Comparison of ENCODE assay signal across 1 cellular context in the genomic region with DNA sequence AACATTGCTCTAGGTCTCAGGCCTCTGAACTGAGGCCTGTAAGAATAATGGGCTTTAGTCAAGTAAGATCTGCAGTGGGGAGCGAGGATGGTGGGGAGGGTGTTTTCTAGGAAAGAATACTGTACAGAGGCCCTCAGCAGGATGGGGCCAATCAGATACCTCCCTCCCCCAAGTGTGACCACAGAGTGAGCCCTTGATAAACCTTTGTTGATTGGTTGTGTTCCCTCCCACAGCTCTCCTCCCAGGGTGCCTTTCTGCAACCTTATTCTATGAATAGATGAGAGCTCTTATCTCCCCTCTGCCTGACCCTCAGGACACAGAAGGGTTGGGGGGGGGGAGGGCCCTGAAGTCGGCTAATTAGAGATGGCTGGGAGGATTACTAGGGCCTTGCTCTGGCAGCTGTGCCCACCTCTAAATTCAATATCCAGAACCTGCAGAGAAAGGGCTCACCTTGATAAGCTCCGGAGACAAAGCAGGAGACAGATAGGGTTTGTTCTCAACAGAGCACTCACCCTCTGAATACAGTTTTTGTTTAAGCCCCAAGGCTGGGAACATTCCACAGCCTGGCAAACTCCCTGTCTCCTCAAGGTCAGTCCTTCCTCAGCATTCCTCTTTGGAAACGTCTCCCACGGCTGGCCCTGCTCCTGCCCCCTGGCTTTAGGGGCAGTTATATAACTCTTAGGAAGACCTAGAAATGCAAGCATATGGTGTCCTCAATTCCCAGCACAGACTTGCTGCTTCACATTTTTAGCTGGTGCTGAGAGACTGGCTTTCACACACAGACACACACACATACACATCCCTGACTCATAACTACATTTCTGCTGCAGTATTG.
TF ChIP-seq lines count a peak whose summit lies in the region.

No MANE protein-coding gene starts in this region.

TF ChIP-seq in K562, 482 proteins besides CTCF, POLR2A, EP300 and RAD21 (continued from another document and continues in another):
- no peak for TF ChIP-seq CTCFL (IDR thresholded peaks at IDR 0.05; ENCODE audit: borderline replicate concordance, insufficient read depth, low read depth, low read length, poor library complexity, severe bottlenecking)
- no peak for TF ChIP-seq KAT2B (IDR thresholded peaks at IDR 0.05; ENCODE audit: low read depth, low read length)
- peak; percentile 46; the same call in 1 of the 2 replicates for TF ChIP-seq SMARCC2 (IDR thresholded peaks at IDR 0.05; ENCODE audit: low read depth)
- TF ChIP-seq KAT8 (IDR thresholded peaks at IDR 0.05; ENCODE audit: low read depth): no peak
- TF ChIP-seq EP400 (IDR thresholded peaks at IDR 0.05): peak; percentile 33; the same call in 1 of the 2 replicates
- peak; percentile 98 for TF ChIP-seq VEZF1 (CRISPR knock-in tag; IDR thresholded peaks at IDR 0.05)
- no peak for TF ChIP-seq RBFOX2 (IDR thresholded peaks at IDR 0.05; ENCODE audit: low read depth, low read length)
- TF ChIP-seq SMAD1 (IDR thresholded peaks at IDR 0.05; ENCODE audit: low read depth, low read length, partially characterized antibody): peak; percentile 28
- TF ChIP-seq RBM25 (IDR thresholded peaks at IDR 0.05; ENCODE audit: low read depth, low read length, severe bottlenecking): no peak
- no peak for TF ChIP-seq ZNF217 (CRISPR knock-in tag; IDR thresholded peaks at IDR 0.05)
- TF ChIP-seq ZNF12 (CRISPR knock-in tag; IDR thresholded peaks at IDR 0.05): no peak
- no peak for TF ChIP-seq ZNF696 (CRISPR knock-in tag; conservative IDR thresholded peaks at IDR 0.05)
- TF ChIP-seq SAP30 (IDR thresholded peaks at IDR 0.05; ENCODE audit: borderline replicate concordance, insufficient read depth, low read depth, low read length, poor library complexity, severe bottlenecking): peak; percentile 28
- TF ChIP-seq BRCA1 (IDR thresholded peaks at IDR 0.05): no peak
- no peak for TF ChIP-seq BRCA1 (CRISPR knock-in tag; IDR thresholded peaks at IDR 0.05)
- TF ChIP-seq, protein P1, sequence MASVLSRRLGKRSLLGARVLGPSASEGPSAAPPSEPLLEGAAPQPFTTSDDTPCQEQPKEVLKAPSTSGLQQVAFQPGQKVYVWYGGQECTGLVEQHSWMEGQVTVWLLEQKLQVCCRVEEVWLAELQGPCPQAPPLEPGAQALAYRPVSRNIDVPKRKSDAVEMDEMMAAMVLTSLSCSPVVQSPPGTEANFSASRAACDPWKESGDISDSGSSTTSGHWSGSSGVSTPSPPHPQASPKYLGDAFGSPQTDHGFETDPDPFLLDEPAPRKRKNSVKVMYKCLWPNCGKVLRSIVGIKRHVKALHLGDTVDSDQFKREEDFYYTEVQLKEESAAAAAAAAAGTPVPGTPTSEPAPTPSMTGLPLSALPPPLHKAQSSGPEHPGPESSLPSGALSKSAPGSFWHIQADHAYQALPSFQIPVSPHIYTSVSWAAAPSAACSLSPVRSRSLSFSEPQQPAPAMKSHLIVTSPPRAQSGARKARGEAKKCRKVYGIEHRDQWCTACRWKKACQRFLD (CRISPR knock-in tag; IDR thresholded peaks at IDR 0.05): peak; percentile 69
- TF ChIP-seq EGR1 (conservative IDR thresholded peaks at IDR 0.05): peak; percentile 71
- TF ChIP-seq MITF (IDR thresholded peaks at IDR 0.05): no peak; the same call in 1 of the 2 replicates
- TF ChIP-seq ZEB2 (IDR thresholded peaks at IDR 0.05): no peak; the same call in none of the 2 replicates
- peak; percentile 89 for TF ChIP-seq MYNN (IDR thresholded peaks at IDR 0.05)
- TF ChIP-seq MYNN (CRISPR knock-in tag; IDR thresholded peaks at IDR 0.05): no peak
- no peak for TF ChIP-seq SAFB2 (IDR thresholded peaks at IDR 0.05; ENCODE audit: borderline replicate concordance, low read depth, low read length, severe bottlenecking)
- 0 out of 2 replicates have a peak, but pooled peaks have one; percentile 23 for TF ChIP-seq ELF4 (CRISPR knock-in tag; IDR thresholded peaks at IDR 0.05)
- TF ChIP-seq ZNF75A (CRISPR knock-in tag; IDR thresholded peaks at IDR 0.05): no peak
- TF ChIP-seq KDM5B (IDR thresholded peaks at IDR 0.05; ENCODE audit: insufficient replicate concordance, low read depth, low read length): no peak
- peak; percentile 90 for TF ChIP-seq LEF1 (IDR thresholded peaks at IDR 0.05)
- peak; percentile 79 for TF ChIP-seq HMGN3 (IDR thresholded peaks at IDR 0.05; ENCODE audit: borderline replicate concordance, extremely low read depth, insufficient read length, low read depth, low read length)
- TF ChIP-seq HDAC2 (IDR thresholded peaks at IDR 0.05): peak; percentile 97
- no peak for TF ChIP-seq ZNF445 (CRISPR knock-in tag; IDR thresholded peaks at IDR 0.05; ENCODE audit: low read depth)
- TF ChIP-seq ARNT (IDR thresholded peaks at IDR 0.05): peak; percentile 57 to 74; a peak in 2 of 4 replicates
- TF ChIP-seq, protein P2, sequence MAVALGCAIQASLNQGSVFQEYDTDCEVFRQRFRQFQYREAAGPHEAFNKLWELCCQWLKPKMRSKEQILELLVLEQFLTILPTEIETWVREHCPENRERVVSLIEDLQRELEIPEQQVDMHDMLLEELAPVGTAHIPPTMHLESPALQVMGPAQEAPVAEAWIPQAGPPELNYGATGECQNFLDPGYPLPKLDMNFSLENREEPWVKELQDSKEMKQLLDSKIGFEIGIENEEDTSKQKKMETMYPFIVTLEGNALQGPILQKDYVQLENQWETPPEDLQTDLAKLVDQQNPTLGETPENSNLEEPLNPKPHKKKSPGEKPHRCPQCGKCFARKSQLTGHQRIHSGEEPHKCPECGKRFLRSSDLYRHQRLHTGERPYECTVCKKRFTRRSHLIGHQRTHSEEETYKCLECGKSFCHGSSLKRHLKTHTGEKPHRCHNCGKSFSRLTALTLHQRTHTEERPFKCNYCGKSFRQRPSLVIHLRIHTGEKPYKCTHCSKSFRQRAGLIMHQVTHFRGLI (CRISPR knock-in tag; IDR thresholded peaks at IDR 0.05): no peak
- TF ChIP-seq, protein P3, sequence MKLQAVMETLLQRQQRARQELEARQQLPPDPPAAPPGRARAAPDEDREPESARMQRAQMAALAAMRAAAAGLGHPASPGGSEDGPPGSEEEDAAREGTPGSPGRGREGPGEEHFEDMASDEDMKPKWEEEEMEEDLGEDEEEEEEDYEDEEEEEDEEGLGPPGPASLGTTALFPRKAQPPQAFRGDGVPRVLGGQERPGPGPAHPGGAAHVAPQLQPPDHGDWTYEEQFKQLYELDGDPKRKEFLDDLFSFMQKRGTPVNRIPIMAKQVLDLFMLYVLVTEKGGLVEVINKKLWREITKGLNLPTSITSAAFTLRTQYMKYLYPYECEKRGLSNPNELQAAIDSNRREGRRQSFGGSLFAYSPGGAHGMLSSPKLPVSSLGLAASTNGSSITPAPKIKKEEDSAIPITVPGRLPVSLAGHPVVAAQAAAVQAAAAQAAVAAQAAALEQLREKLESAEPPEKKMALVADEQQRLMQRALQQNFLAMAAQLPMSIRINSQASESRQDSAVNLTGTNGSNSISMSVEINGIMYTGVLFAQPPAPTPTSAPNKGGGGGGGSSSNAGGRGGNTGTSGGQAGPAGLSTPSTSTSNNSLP (IDR thresholded peaks at IDR 0.05; ENCODE audit: borderline replicate concordance, low read depth, low read length): peak; percentile 90; the same call in 1 of the 2 replicates
- TF ChIP-seq MEF2D (tag; conservative IDR thresholded peaks at IDR 0.05; ENCODE audit: low read depth): peak; percentile 96
- TF ChIP-seq MXI1 (IDR thresholded peaks at IDR 0.05; ENCODE audit: low read depth, low read length): no peak
- TF ChIP-seq ADNP (tag; IDR thresholded peaks at IDR 0.05): no peak
- no peak for TF ChIP-seq NKRF (IDR thresholded peaks at IDR 0.05; ENCODE audit: borderline replicate concordance)
- TF ChIP-seq TARDBP (IDR thresholded peaks at IDR 0.05): peak; percentile 62; the same call in 1 of the 2 replicates
- no peak for TF ChIP-seq ZNF586 (CRISPR knock-in tag; conservative IDR thresholded peaks at IDR 0.05)
- TF ChIP-seq, protein P4, sequence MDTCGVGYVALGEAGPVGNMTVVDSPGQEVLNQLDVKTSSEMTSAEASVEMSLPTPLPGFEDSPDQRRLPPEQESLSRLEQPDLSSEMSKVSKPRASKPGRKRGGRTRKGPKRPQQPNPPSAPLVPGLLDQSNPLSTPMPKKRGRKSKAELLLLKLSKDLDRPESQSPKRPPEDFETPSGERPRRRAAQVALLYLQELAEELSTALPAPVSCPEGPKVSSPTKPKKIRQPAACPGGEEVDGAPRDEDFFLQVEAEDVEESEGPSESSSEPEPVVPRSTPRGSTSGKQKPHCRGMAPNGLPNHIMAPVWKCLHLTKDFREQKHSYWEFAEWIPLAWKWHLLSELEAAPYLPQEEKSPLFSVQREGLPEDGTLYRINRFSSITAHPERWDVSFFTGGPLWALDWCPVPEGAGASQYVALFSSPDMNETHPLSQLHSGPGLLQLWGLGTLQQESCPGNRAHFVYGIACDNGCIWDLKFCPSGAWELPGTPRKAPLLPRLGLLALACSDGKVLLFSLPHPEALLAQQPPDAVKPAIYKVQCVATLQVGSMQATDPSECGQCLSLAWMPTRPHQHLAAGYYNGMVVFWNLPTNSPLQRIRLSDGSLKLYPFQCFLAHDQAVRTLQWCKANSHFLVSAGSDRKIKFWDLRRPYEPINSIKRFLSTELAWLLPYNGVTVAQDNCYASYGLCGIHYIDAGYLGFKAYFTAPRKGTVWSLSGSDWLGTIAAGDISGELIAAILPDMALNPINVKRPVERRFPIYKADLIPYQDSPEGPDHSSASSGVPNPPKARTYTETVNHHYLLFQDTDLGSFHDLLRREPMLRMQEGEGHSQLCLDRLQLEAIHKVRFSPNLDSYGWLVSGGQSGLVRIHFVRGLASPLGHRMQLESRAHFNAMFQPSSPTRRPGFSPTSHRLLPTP (IDR thresholded peaks at IDR 0.05; ENCODE audit: borderline replicate concordance, extremely low read depth, insufficient read length): no peak
- peak; percentile 99 for TF ChIP-seq ZNF766 (CRISPR knock-in tag; conservative IDR thresholded peaks at IDR 0.05)
- TF ChIP-seq CHCHD3 (CRISPR knock-in tag; IDR thresholded peaks at IDR 0.05): no peak
- TF ChIP-seq HDAC8 (tag; IDR thresholded peaks at IDR 0.05): no peak
- no peak for TF ChIP-seq MAFG (tag; conservative IDR thresholded peaks at IDR 0.05)
